Comparison of ENCODE assay signal across 12 cellular contexts in genomic region chr5:14417792-14418765, GRCh38.
DNase-seq lines count a peak whose midpoint lies in the region; ATAC-seq and TF ChIP-seq lines count a peak whose summit lies in the region.
"Had no signal": no experiment of that assay in that cellular context is flagged by ENCODE, and none has a peak within 500 bp of the region (broad histone marks: within the 10 kb centered on the region; RNA-seq: fewer than 3 reads in every experiment).

No MANE protein-coding gene starts in this region.

- no peaks in the 10 kb centered on the region for H3K9me3 ChIP-seq in esophagus muscularis mucosa
- H3K9me3 ChIP-seq: neutrophil, transverse colon had no signal

- TF ChIP-seq POLR2A in esophagus muscularis mucosa (IDR thresholded peaks at IDR 0.05; ENCODE audit: low read depth) = no peak

- no peak for ATAC-seq in stimulated activated naive CD8-positive, alpha-beta T cell treated with anti-CD3 and anti-CD28 coated beads, Interleukin-15, amount 100 ng/mL, for 72 hours
- ATAC-seq in stimulated activated naive CD8-positive, alpha-beta T cell treated with anti-CD3 and anti-CD28 coated beads, Interleukin-15, Interleukin-2, amounts not matched to agents 100 U/mL and 50 U/mL, for 24 hours = no peak
- no peak for ATAC-seq in naive thymus-derived CD8-positive, alpha-beta T cell
- no peak for ATAC-seq in HG02852 (IDR thresholded peaks at IDR 0.05; ENCODE audit: unreplicated experiment)

- peak overlapping the region; percentile 92 to 99 for H3K27ac Mint-ChIP-seq in stimulated activated naive CD8-positive, alpha-beta T cell treated with anti-CD3 and anti-CD28 coated beads, Interleukin-15, amount 100 ng/mL, for 72 hours
- peak overlapping the region in 7 of 10 donors; percentile 27 to 81 (median 57) for H3K27ac Mint-ChIP-seq in naive thymus-derived CD8-positive, alpha-beta T cell

- no peak for TF ChIP-seq EP300 in esophagus muscularis mucosa (IDR thresholded peaks at IDR 0.05)

- no peaks in the 10 kb centered on the region for H3K36me3 Mint-ChIP-seq in naive thymus-derived CD8-positive, alpha-beta T cell

- no peak overlapping the region for H3K4me3 ChIP-seq in esophagus muscularis mucosa
- H3K4me3 ChIP-seq: transverse colon had no signal

- H3K36me3 ChIP-seq in esophagus muscularis mucosa = peaks cover 21 to 86% (median 71%) of the 10 kb centered on the region in 4 donors

- no peak for DNase-seq in stimulated activated naive CD8-positive, alpha-beta T cell treated with anti-CD3 and anti-CD28 coated beads, Interleukin-15, amount 100 ng/mL, for 72 hours
- DNase-seq in stimulated activated naive CD8-positive, alpha-beta T cell treated with anti-CD3 and anti-CD28 coated beads, Interleukin-15, Interleukin-2, amounts not matched to agents 100 U/mL and 50 U/mL, for 24 hours = no peak
- DNase-seq in esophagus muscularis mucosa (ENCODE audit: extremely low spot score) = no peak
- DNase-seq in naive thymus-derived CD8-positive, alpha-beta T cell = no peak
- no peak for DNase-seq in MV-4-11 (lab: John Stamatoyannopoulos, UW)
- DNase-seq in GDM1 (lab: John Stamatoyannopoulos, UW) = no peak
- no peak for DNase-seq in activated naive CD4-positive, alpha-beta T cell treated with Interleukin-2 at 50 U/mL for 16 hours
- DNase-seq: ACHN; activated CD4-positive, alpha-beta T cell treated with anti-CD3 and anti-CD28 coated beads, Interleukin-2, amount 50 U/mL, for 48 hours; transverse colon had no signal

- H3K27ac ChIP-seq in esophagus muscularis mucosa (replicated peaks in 1 of 4) = peak overlapping the region; percentile 23 to 34 (median 24)
- H3K27ac ChIP-seq: neutrophil had no signal

- H3K4me1 ChIP-seq in esophagus muscularis mucosa = peaks cover 0 to 22% (median 20%) of the 10 kb centered on the region in 4 donors

- H3K27me3 Mint-ChIP-seq in stimulated activated naive CD8-positive, alpha-beta T cell treated with anti-CD3 and anti-CD28 coated beads, Interleukin-15, amount 100 ng/mL, for 72 hours = no peaks in the 10 kb centered on the region
- no peaks in the 10 kb centered on the region for H3K27me3 Mint-ChIP-seq in naive thymus-derived CD8-positive, alpha-beta T cell

- H3K4me1 Mint-ChIP-seq in stimulated activated naive CD8-positive, alpha-beta T cell treated with anti-CD3 and anti-CD28 coated beads, Interleukin-15, amount 100 ng/mL, for 72 hours = peaks cover 71% of the 10 kb centered on the region
- peaks cover 18 to 36% (median 28%) of the 10 kb centered on the region in 4 donors for H3K4me1 Mint-ChIP-seq in naive thymus-derived CD8-positive, alpha-beta T cell

- H3K27me3 ChIP-seq in esophagus muscularis mucosa = no peaks in the 10 kb centered on the region
- H3K27me3 ChIP-seq: neutrophil, transverse colon had no signal

- intact Hi-C loops in esophagus muscularis mucosa (cut with DNase I) = no loop called here

- 90% methylated on average over 17 of the region's 17 CpGs for WGBS in esophagus muscularis mucosa

- H3K9me3 Mint-ChIP-seq in stimulated activated naive CD8-positive, alpha-beta T cell treated with anti-CD3 and anti-CD28 coated beads, Interleukin-15, amount 100 ng/mL, for 72 hours = no peaks in the 10 kb centered on the region
- no peaks in the 10 kb centered on the region for H3K9me3 Mint-ChIP-seq in naive thymus-derived CD8-positive, alpha-beta T cell

- POLR2A ChIA-PET in naive thymus-derived CD8-positive, alpha-beta T cell (lab: Charles Lee) = no interaction called here

- TF ChIP-seq CTCF in esophagus muscularis mucosa (IDR thresholded peaks at IDR 0.05) = no peak

- H3K4me3 Mint-ChIP-seq in stimulated activated naive CD8-positive, alpha-beta T cell treated with anti-CD3 and anti-CD28 coated beads, Interleukin-15, amount 100 ng/mL, for 72 hours = peak overlapping the region; percentile 88 to 89
- H3K4me3 Mint-ChIP-seq in naive thymus-derived CD8-positive, alpha-beta T cell = peak overlapping the region in 1 of 10 donors; percentile 9
